1 cellular context compared by ENCODE assay signal in the genomic region with DNA sequence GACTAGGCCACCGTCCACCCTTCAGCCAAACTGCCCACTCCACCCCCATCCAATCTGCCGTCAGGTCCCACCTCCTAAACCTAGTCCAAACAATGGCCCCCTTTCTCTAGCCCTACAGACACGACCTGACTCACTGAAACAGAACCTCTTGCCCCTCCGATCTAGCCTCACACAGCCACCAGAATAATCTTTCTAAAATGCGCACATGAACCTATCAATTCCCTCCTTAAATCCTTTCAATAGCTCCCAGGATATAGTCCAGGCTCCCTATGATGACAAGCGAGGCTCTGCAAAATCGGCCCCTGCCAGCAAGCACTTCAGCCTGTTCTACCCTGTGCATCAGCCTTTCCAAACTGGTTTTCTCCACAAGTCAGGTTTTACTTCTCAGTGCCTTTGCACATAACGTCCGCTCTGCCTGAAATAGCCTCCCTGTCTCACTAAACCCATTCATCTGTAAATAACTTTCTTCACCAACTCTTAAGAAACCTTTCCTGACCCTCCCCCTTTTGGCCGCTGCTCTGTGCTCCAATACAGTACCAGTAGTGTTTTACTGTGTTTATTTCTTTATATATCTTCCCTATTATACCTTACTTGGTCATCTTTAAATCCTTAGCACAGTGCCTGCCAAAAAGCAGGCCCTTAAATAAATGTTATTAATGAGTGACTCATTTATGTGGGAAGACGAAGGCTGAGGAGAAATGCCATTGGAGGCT.
TF ChIP-seq lines count a peak whose summit lies in the region.

No MANE protein-coding gene starts in this region.

TF ChIP-seq in HepG2, 621 proteins besides CTCF, POLR2A, EP300 and RAD21 (continued from another document and continues in another):
- TF ChIP-seq, protein P1, sequence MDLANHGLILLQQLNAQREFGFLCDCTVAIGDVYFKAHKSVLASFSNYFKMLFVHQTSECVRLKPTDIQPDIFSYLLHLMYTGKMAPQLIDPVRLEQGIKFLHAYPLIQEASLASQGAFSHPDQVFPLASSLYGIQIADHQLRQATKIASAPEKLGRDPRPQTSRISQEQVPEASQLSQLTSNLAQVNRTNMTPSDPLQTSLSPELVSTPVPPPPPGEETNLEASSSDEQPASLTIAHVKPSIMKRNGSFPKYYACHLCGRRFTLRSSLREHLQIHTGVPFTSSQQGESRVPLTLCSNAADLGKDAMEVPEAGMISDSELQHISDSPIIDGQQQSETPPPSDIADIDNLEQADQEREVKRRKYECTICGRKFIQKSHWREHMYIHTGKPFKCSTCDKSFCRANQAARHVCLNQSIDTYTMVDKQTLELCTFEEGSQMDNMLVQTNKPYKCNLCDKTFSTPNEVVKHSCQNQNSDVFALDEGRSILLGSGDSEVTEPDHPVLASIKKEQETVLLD (CRISPR knock-in tag; IDR thresholded peaks at IDR 0.05; ENCODE audit: low read depth) = no peak
- TF ChIP-seq, protein P2, sequence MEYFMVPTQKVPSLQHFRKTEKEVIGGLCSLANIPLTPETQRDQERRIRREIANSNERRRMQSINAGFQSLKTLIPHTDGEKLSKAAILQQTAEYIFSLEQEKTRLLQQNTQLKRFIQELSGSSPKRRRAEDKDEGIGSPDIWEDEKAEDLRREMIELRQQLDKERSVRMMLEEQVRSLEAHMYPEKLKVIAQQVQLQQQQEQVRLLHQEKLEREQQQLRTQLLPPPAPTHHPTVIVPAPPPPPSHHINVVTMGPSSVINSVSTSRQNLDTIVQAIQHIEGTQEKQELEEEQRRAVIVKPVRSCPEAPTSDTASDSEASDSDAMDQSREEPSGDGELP (IDR thresholded peaks at IDR 0.05; ENCODE audit: borderline replicate concordance, low read depth) = no peak
- TF ChIP-seq MZF1 (CRISPR knock-in tag; IDR thresholded peaks at IDR 0.05; ENCODE audit: borderline replicate concordance) = no peak
- no peak for TF ChIP-seq CBX1 (IDR thresholded peaks at IDR 0.05; ENCODE audit: low read depth)
- TF ChIP-seq ZMAT3 (CRISPR knock-in tag; conservative IDR thresholded peaks at IDR 0.05) = no peak
- TF ChIP-seq ZFP82 (CRISPR knock-in tag; IDR thresholded peaks at IDR 0.05; ENCODE audit: borderline replicate concordance) = no peak
- TF ChIP-seq ZNF430 (CRISPR knock-in tag; IDR thresholded peaks at IDR 0.05) = 0 out of 2 replicates have a peak, but pooled peaks have one; percentile 26
- no peak for TF ChIP-seq YEATS4 (CRISPR knock-in tag; IDR thresholded peaks at IDR 0.05; ENCODE audit: borderline replicate concordance)
- TF ChIP-seq AGO1 (IDR thresholded peaks at IDR 0.05; ENCODE audit: low read depth, low read length, poor library complexity, severe bottlenecking) = no peak
- TF ChIP-seq ZNF225 (CRISPR knock-in tag; IDR thresholded peaks at IDR 0.05) = no peak; the same call in 1 of the 2 replicates
- TF ChIP-seq, protein P3, sequence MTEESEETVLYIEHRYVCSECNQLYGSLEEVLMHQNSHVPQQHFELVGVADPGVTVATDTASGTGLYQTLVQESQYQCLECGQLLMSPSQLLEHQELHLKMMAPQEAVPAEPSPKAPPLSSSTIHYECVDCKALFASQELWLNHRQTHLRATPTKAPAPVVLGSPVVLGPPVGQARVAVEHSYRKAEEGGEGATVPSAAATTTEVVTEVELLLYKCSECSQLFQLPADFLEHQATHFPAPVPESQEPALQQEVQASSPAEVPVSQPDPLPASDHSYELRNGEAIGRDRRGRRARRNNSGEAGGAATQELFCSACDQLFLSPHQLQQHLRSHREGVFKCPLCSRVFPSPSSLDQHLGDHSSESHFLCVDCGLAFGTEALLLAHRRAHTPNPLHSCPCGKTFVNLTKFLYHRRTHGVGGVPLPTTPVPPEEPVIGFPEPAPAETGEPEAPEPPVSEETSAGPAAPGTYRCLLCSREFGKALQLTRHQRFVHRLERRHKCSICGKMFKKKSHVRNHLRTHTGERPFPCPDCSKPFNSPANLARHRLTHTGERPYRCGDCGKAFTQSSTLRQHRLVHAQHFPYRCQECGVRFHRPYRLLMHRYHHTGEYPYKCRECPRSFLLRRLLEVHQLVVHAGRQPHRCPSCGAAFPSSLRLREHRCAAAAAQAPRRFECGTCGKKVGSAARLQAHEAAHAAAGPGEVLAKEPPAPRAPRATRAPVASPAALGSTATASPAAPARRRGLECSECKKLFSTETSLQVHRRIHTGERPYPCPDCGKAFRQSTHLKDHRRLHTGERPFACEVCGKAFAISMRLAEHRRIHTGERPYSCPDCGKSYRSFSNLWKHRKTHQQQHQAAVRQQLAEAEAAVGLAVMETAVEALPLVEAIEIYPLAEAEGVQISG (CRISPR knock-in tag; IDR thresholded peaks at IDR 0.05) = no peak
- peak; percentile 10; the same call in 1 of the 2 replicates for TF ChIP-seq DMAP1 (CRISPR knock-in tag; IDR thresholded peaks at IDR 0.05)
- TF ChIP-seq REXO4 (CRISPR knock-in tag; IDR thresholded peaks at IDR 0.05; ENCODE audit: borderline replicate concordance) = no peak
- TF ChIP-seq GPN1 (CRISPR knock-in tag; IDR thresholded peaks at IDR 0.05; ENCODE audit: borderline replicate concordance) = no peak
- no peak for TF ChIP-seq ZBTB8A (CRISPR knock-in tag; IDR thresholded peaks at IDR 0.05; ENCODE audit: borderline replicate concordance, low read depth)
- TF ChIP-seq FOSL1 (CRISPR knock-in tag; IDR thresholded peaks at IDR 0.05; ENCODE audit: borderline replicate concordance) = no peak
- no peak for TF ChIP-seq ZNF543 (CRISPR knock-in tag; IDR thresholded peaks at IDR 0.05)
- TF ChIP-seq ZNF501 (CRISPR knock-in tag; IDR thresholded peaks at IDR 0.05) = no peak
- TF ChIP-seq, protein P4, sequence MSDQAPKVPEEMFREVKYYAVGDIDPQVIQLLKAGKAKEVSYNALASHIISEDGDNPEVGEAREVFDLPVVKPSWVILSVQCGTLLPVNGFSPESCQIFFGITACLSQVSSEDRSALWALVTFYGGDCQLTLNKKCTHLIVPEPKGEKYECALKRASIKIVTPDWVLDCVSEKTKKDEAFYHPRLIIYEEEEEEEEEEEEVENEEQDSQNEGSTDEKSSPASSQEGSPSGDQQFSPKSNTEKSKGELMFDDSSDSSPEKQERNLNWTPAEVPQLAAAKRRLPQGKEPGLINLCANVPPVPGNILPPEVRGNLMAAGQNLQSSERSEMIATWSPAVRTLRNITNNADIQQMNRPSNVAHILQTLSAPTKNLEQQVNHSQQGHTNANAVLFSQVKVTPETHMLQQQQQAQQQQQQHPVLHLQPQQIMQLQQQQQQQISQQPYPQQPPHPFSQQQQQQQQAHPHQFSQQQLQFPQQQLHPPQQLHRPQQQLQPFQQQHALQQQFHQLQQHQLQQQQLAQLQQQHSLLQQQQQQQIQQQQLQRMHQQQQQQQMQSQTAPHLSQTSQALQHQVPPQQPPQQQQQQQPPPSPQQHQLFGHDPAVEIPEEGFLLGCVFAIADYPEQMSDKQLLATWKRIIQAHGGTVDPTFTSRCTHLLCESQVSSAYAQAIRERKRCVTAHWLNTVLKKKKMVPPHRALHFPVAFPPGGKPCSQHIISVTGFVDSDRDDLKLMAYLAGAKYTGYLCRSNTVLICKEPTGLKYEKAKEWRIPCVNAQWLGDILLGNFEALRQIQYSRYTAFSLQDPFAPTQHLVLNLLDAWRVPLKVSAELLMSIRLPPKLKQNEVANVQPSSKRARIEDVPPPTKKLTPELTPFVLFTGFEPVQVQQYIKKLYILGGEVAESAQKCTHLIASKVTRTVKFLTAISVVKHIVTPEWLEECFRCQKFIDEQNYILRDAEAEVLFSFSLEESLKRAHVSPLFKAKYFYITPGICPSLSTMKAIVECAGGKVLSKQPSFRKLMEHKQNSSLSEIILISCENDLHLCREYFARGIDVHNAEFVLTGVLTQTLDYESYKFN (CRISPR knock-in tag; conservative IDR thresholded peaks at IDR 0.05) = peak; percentile 9; the same call in 1 of the 2 replicates
- no peak for TF ChIP-seq NPAS2 (CRISPR knock-in tag; IDR thresholded peaks at IDR 0.05; ENCODE audit: borderline replicate concordance)
- 0 out of 2 replicates have a peak, but pooled peaks have one; percentile 27 for TF ChIP-seq MEF2D (CRISPR knock-in tag; IDR thresholded peaks at IDR 0.05)
- TF ChIP-seq, protein P5, sequence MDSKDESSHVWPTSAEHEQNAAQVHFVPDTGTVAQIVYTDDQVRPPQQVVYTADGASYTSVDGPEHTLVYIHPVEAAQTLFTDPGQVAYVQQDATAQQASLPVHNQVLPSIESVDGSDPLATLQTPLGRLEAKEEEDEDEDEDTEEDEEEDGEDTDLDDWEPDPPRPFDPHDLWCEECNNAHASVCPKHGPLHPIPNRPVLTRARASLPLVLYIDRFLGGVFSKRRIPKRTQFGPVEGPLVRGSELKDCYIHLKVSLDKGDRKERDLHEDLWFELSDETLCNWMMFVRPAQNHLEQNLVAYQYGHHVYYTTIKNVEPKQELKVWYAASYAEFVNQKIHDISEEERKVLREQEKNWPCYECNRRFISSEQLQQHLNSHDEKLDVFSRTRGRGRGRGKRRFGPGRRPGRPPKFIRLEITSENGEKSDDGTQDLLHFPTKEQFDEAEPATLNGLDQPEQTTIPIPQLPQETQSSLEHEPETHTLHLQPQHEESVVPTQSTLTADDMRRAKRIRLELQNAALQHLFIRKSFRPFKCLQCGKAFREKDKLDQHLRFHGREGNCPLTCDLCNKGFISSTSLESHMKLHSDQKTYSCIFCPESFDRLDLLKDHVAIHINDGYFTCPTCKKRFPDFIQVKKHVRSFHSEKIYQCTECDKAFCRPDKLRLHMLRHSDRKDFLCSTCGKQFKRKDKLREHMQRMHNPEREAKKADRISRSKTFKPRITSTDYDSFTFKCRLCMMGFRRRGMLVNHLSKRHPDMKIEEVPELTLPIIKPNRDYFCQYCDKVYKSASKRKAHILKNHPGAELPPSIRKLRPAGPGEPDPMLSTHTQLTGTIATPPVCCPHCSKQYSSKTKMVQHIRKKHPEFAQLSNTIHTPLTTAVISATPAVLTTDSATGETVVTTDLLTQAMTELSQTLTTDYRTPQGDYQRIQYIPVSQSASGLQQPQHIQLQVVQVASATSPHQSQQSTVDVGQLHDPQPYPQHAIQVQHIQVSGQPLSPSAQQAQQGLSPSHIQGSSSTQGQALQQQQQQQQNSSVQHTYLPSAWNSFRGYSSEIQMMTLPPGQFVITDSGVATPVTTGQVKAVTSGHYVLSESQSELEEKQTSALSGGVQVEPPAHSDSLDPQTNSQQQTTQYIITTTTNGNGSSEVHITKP (CRISPR knock-in tag; IDR thresholded peaks at IDR 0.05; ENCODE audit: low read depth) = no peak
- TF ChIP-seq, protein P6, sequence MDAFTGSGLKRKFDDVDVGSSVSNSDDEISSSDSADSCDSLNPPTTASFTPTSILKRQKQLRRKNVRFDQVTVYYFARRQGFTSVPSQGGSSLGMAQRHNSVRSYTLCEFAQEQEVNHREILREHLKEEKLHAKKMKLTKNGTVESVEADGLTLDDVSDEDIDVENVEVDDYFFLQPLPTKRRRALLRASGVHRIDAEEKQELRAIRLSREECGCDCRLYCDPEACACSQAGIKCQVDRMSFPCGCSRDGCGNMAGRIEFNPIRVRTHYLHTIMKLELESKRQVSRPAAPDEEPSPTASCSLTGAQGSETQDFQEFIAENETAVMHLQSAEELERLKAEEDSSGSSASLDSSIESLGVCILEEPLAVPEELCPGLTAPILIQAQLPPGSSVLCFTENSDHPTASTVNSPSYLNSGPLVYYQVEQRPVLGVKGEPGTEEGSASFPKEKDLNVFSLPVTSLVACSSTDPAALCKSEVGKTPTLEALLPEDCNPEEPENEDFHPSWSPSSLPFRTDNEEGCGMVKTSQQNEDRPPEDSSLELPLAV (CRISPR knock-in tag; conservative IDR thresholded peaks at IDR 0.05; ENCODE audit: low read depth) = no peak
- TF ChIP-seq PAF1 (CRISPR knock-in tag; IDR thresholded peaks at IDR 0.05) = no peak
- TF ChIP-seq, protein P7, sequence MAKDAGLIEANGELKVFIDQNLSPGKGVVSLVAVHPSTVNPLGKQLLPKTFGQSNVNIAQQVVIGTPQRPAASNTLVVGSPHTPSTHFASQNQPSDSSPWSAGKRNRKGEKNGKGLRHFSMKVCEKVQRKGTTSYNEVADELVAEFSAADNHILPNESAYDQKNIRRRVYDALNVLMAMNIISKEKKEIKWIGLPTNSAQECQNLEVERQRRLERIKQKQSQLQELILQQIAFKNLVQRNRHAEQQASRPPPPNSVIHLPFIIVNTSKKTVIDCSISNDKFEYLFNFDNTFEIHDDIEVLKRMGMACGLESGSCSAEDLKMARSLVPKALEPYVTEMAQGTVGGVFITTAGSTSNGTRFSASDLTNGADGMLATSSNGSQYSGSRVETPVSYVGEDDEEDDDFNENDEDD (CRISPR knock-in tag; IDR thresholded peaks at IDR 0.05; ENCODE audit: borderline replicate concordance) = no peak
- TF ChIP-seq ARNTL (CRISPR knock-in tag; IDR thresholded peaks at IDR 0.05) = no peak
- no peak for TF ChIP-seq CAMTA2 (CRISPR knock-in tag; IDR thresholded peaks at IDR 0.05; ENCODE audit: borderline replicate concordance)
- TF ChIP-seq CHD4 (IDR thresholded peaks at IDR 0.05; ENCODE audit: borderline replicate concordance, low read length) = no peak
- TF ChIP-seq ZFP37 (CRISPR knock-in tag; IDR thresholded peaks at IDR 0.05; ENCODE audit: borderline replicate concordance) = no peak
- TF ChIP-seq MLLT10 (CRISPR knock-in tag; IDR thresholded peaks at IDR 0.05) = no peak
- TF ChIP-seq, protein P8, sequence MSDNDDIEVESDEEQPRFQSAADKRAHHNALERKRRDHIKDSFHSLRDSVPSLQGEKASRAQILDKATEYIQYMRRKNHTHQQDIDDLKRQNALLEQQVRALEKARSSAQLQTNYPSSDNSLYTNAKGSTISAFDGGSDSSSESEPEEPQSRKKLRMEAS (IDR thresholded peaks at IDR 0.05) = peak; percentile 9; the same call in 1 of the 2 replicates
- TF ChIP-seq CENPX (CRISPR knock-in tag; IDR thresholded peaks at IDR 0.05) = no peak
- peak; percentile 59; the same call in 1 of the 2 replicates for TF ChIP-seq ZNF292 (CRISPR knock-in tag; IDR thresholded peaks at IDR 0.05; ENCODE audit: borderline replicate concordance, low read depth)
- peak; percentile 4; the same call in 1 of the 2 replicates for TF ChIP-seq TARDBP (CRISPR knock-in tag; IDR thresholded peaks at IDR 0.05)
- no peak for TF ChIP-seq ZNF788 (CRISPR knock-in tag; IDR thresholded peaks at IDR 0.05; ENCODE audit: borderline replicate concordance)
- TF ChIP-seq ZNF136 (CRISPR knock-in tag; IDR thresholded peaks at IDR 0.05; ENCODE audit: low read depth) = no peak
- no peak for TF ChIP-seq ZNF709 (CRISPR knock-in tag; IDR thresholded peaks at IDR 0.05)
- TF ChIP-seq, protein P9, sequence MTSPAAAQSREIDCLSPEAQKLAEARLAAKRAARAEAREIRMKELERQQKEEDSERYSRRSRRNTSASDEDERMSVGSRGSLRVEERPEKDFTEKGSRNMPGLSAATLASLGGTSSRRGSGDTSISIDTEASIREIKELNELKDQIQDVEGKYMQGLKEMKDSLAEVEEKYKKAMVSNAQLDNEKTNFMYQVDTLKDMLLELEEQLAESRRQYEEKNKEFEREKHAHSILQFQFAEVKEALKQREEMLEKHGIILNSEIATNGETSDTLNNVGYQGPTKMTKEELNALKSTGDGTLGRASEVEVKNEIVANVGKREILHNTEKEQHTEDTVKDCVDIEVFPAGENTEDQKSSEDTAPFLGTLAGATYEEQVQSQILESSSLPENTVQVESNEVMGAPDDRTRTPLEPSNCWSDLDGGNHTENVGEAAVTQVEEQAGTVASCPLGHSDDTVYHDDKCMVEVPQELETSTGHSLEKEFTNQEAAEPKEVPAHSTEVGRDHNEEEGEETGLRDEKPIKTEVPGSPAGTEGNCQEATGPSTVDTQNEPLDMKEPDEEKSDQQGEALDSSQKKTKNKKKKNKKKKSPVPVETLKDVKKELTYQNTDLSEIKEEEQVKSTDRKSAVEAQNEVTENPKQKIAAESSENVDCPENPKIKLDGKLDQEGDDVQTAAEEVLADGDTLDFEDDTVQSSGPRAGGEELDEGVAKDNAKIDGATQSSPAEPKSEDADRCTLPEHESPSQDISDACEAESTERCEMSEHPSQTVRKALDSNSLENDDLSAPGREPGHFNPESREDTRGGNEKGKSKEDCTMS (CRISPR knock-in tag; conservative IDR thresholded peaks at IDR 0.05) = no peak
- no peak for TF ChIP-seq TCF7 (IDR thresholded peaks at IDR 0.05; ENCODE audit: low read depth)
- TF ChIP-seq RFX5 (IDR thresholded peaks at IDR 0.05; ENCODE audit: low read depth, low read length) = no peak
